ENCODE assay signal across 25 cellular contexts in genomic region chr1:50237081-50237480, GRCh38.
"Had no signal": no experiment of that assay in that cellular context is flagged by ENCODE, and none has a peak within 500 bp of the region (broad histone marks: within the 10 kb centered on the region; RNA-seq: fewer than 3 reads in every experiment).

No MANE protein-coding gene starts in this region.

- DNase-seq: activated B cell treated with CpG ODN at 0.5 μM for 24 hours; activated CD4-positive, alpha-beta T cell treated with anti-CD3 and anti-CD28 coated beads for 1 hour; activated CD4-positive, alpha-beta T cell treated with anti-CD3 and anti-CD28 coated beads, Interleukin-2, amount 10 ng/mL, durations not matched to agents 24 days and 14 days; activated CD4-positive, alpha-beta T cell treated with anti-CD3 and anti-CD28 coated beads, Interleukin-2, amount 50 U/mL, for 48 hours; activated effector memory CD4-positive, alpha-beta T cell treated with anti-CD3 and anti-CD28 coated beads, Interleukin-2, amount 50 U/mL, for 16 hours; activated naive CD4-positive, alpha-beta T cell treated with Interleukin-2 at 50 U/mL for 16 hours; activated naive CD8-positive, alpha-beta T cell treated with anti-CD3 and anti-CD28 coated beads, Interleukin-2, amount 50 U/mL, for 24 hours; activated T-cell treated with anti-CD3 and anti-CD28 coated beads, Interleukin-2, amount 50 U/mL, for 4 hours; amniotic stem cell; body of pancreas; MM.1S; NCI-H1417 treated with DMSO at 0.1 percent for 48 hours; NCI-H1694; NCI-H446; NCI-H524; NCI-H748 treated with DMSO at 0.1 percent for 48 hours; RPMI8226; T-cell; T-helper 2 cell; T1000 had no signal

- H3K4me1 ChIP-seq: ascending aorta, body of pancreas had no signal

- H3K9me3 ChIP-seq: ascending aorta, body of pancreas had no signal

- FAIRE-seq: TTC549 had no signal

- H3K27ac ChIP-seq: ascending aorta, body of pancreas, SK-N-MC had no signal

- H3K27me3 ChIP-seq: ascending aorta, body of pancreas had no signal

- H3K4me3 ChIP-seq: ascending aorta, body of pancreas, SK-N-MC had no signal

- ATAC-seq: activated naive CD4-positive, alpha-beta T cell treated with anti-CD3 and anti-CD28 coated beads, Interleukin-2, amount 50 U/mL, for 72 hours; activated naive CD8-positive, alpha-beta T cell treated with anti-CD3 and anti-CD28 coated beads, Interleukin-2, amount 50 U/mL, for 24 hours; activated T-cell treated with anti-CD3 and anti-CD28 coated beads, Interleukin-2, amount 50 U/mL, for 4 hours; body of pancreas; Right ventricle myocardium inferior; T-cell had no signal

- H3K36me3 ChIP-seq: ascending aorta had no signal
